8 cellular contexts compared by ENCODE assay signal in the genomic region with DNA sequence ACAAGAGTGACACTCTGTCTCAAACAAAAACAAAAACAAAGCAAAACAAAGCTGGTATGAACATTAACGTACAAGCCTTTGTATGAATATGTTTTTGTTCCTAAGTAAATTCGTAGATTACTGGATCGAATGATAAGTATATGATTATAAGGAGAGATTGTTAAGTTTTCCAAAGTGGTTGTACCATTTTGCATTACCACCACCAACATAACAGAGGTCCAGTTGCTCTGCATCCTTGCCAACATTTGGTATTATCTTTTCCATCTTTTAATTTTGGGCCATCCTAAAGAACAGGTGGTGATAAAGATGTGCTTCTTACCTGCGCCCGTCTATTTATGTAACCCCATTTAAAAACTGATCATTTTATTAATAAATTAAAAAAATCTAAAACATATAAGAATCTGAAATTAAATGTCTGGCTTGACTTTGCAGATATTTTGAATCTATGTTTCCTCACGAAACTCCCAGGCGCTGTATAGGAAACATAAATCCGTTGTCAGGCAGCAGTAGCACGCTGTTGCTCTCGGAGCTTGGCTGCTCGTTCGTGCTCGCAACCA. TPM values are rescaled to one million over a fixed set of nuclear protein-coding genes. Genes with fewer than 3 reads are reported as not detected.
DNase-seq lines count a peak whose midpoint lies in the region; ATAC-seq, FAIRE-seq and TF ChIP-seq lines count a peak whose summit lies in the region.

No MANE protein-coding gene starts in this region.

- H3K27me3 ChIP-seq in effector memory CD4-positive, alpha-beta T cell (replicated peaks; ENCODE audit: control insufficient read depth, insufficient read depth, low read length, poor library complexity, severe bottlenecking): no peaks in the 10 kb centered on the region
- no peaks in the 10 kb centered on the region for H3K27me3 ChIP-seq in pancreas

- WGBS in pancreas, 2 donors: 15 to 20% methylated on average over 13 of the region's 13 CpGs

- intact Hi-C loops in pancreas (cut with DNase I): no loop called here

- ATAC-seq in pancreas (no peak), HG03175 (IDR thresholded peaks at IDR 0.05; ENCODE audit: unreplicated experiment) (no peak), GM18520 (IDR thresholded peaks at IDR 0.05; ENCODE audit: unreplicated experiment) (no peak)

- no peak for TF ChIP-seq CTCF in pancreas (IDR thresholded peaks at IDR 0.05)

- FAIRE-seq in pancreas (lab: Jason Lieb, UNC): no peak

- no peak overlapping the region for H3K4me3 ChIP-seq in effector memory CD4-positive, alpha-beta T cell (ENCODE audit: insufficient read depth, low read depth, low read length, poor library complexity, severe bottlenecking)
- peak overlapping the region; percentile 21 to 95 (median 67) for H3K4me3 ChIP-seq in pancreas

- peaks cover 5% of the 10 kb centered on the region; the same call in 1 of the 2 replicates for H3K36me3 ChIP-seq in ES-I3 (ENCODE audit: insufficient read depth, low read length)
- H3K36me3 ChIP-seq in effector memory CD4-positive, alpha-beta T cell (ENCODE audit: control insufficient read depth, insufficient read depth, low read length): peaks cover 3% of the 10 kb centered on the region
- H3K36me3 ChIP-seq in pancreas: no peaks in the 10 kb centered on the region

- peak overlapping the region; percentile 90 for H3K27ac ChIP-seq in effector memory CD4-positive, alpha-beta T cell (ENCODE audit: insufficient read depth, low read length, poor library complexity, severe bottlenecking)
- H3K27ac ChIP-seq in pancreas: peak overlapping the region; percentile 86 to 98 (median 90)

- H3K9me3 ChIP-seq in ES-I3 (ENCODE audit: control insufficient read depth, insufficient read depth, low read length) (no peaks in the 10 kb centered on the region), pancreas (no peaks in the 10 kb centered on the region)
- no peaks in the 10 kb centered on the region for H3K9me3 ChIP-seq in effector memory CD4-positive, alpha-beta T cell (ENCODE audit: control insufficient read depth, low read length)

- peak overlapping the region; percentile 55; the same call in 1 of the 2 replicates for H3K9ac ChIP-seq in ES-I3 (ENCODE audit: low read depth, low read length)

- DNase-seq in NCI-H69 (lab: John Stamatoyannopoulos, UW) (peak; percentile 42), pancreas (no peak), SHP77 treated with DMSO at 0.1 percent for 48 hours (lab: John Stamatoyannopoulos, UW) (no peak), mucosa of gallbladder (ENCODE audit: low spot score) (no peak)
- DNase-seq in effector memory CD4-positive, alpha-beta T cell: no peak

- H3K4me1 ChIP-seq in ES-I3 (ENCODE audit: insufficient read depth, low read length) (peaks cover 7% of the 10 kb centered on the region), pancreas (peaks cover 12 to 32% (median 15%) of the 10 kb centered on the region in 3 donors)
- peaks cover 16% of the 10 kb centered on the region for H3K4me1 ChIP-seq in effector memory CD4-positive, alpha-beta T cell (ENCODE audit: control insufficient read depth, insufficient read depth, low read length, poor library complexity, severe bottlenecking)

RNA-seq across cellular contexts. Expression of gene NAA35, which starts 0.6 kb away (rescaled TPM):
- total RNA-seq in pancreas (10 to 100 TPM; 10.3 to 13.8 (median 11.5) TPM), mucosa of gallbladder (19.1 TPM)
- polyA plus RNA-seq in pancreas: 1 to 10 TPM; 4.1 to 6.6 TPM
